9 cellular contexts compared by ENCODE assay signal in genomic region chr2:177758591-177759371, GRCh38.
DNase-seq lines count a peak whose midpoint lies in the region; ATAC-seq, FAIRE-seq and TF ChIP-seq lines count a peak whose summit lies in the region.
"Had no signal": no experiment of that assay in that cellular context is flagged by ENCODE, and none has a peak within 500 bp of the region (broad histone marks: within the 10 kb centered on the region; RNA-seq: fewer than 3 reads in every experiment).

No MANE protein-coding gene starts in this region.

- H3K4me1 Mint-ChIP-seq in activated naive CD4-positive, alpha-beta T cell treated with anti-CD3 and anti-CD28 coated beads for 36 hours (ENCODE audit: low read depth): peaks cover 3% of the 10 kb centered on the region
- H3K4me1 Mint-ChIP-seq in nephron progenitor cell (peaks cover 78% of the 10 kb centered on the region), T-helper 17 cell (peaks cover 7% of the 10 kb centered on the region)
- H3K4me1 Mint-ChIP-seq: activated naive CD8-positive, alpha-beta T cell treated with anti-CD3 and anti-CD28 coated beads, Interleukin-2, amount 10 ng/mL, durations not matched to agents 7 days and 5 days had no signal

- no peak overlapping the region for H3K27ac Mint-ChIP-seq in activated naive CD4-positive, alpha-beta T cell treated with anti-CD3 and anti-CD28 coated beads for 36 hours
- H3K27ac Mint-ChIP-seq in nephron progenitor cell (no peak overlapping the region), T-helper 17 cell (no peak overlapping the region)
- H3K27ac Mint-ChIP-seq: activated naive CD8-positive, alpha-beta T cell treated with anti-CD3 and anti-CD28 coated beads, Interleukin-2, amount 10 ng/mL, durations not matched to agents 7 days and 5 days had no signal

- no peaks in the 10 kb centered on the region for H3K27me3 ChIP-seq in OCI-LY1 (ENCODE audit: insufficient read depth, low read length)

- H2AFZ ChIP-seq in OCI-LY1 (ENCODE audit: low read length): no peak overlapping the region

- 37 to 45% methylated on average over 11 of the region's 11 CpGs for WGBS in lower leg skin, 2 donors

- H3K27me3 Mint-ChIP-seq in activated naive CD4-positive, alpha-beta T cell treated with anti-CD3 and anti-CD28 coated beads for 36 hours (ENCODE audit: low read depth): peaks cover 17% of the 10 kb centered on the region
- H3K27me3 Mint-ChIP-seq in nephron progenitor cell (ENCODE audit: low read depth, poor library complexity) (peaks cover 14% of the 10 kb centered on the region), T-helper 17 cell (peaks cover 78% of the 10 kb centered on the region)

- intact Hi-C loops in activated naive CD4-positive, alpha-beta T cell treated with anti-CD3 and anti-CD28 coated beads for 36 hours (cut with micrococcal nuclease): no loop called here
- intact Hi-C loops in lower leg skin (cut with DNase I; ENCODE audit: low total_unique reads): no loop called here

- H3K9me3 ChIP-seq in OCI-LY1 (ENCODE audit: low read length) (no peaks in the 10 kb centered on the region), T-helper 17 cell (ENCODE audit: control insufficient read depth, low read length, poor library complexity, severe bottlenecking) (no peaks in the 10 kb centered on the region)

- peak; percentile 51 for FAIRE-seq in endometrium (lab: Jason Lieb, UNC)

- no peak overlapping the region for H3K4me2 ChIP-seq in OCI-LY1 (ENCODE audit: low read length)

- no peaks in the 10 kb centered on the region for H3K4me1 ChIP-seq in OCI-LY1 (ENCODE audit: insufficient read depth, low read length, severe bottlenecking)

- no peak overlapping the region for H3K9ac ChIP-seq in OCI-LY1 (ENCODE audit: low read length)

- TF ChIP-seq POLR2A in lower leg skin (IDR thresholded peaks at IDR 0.05): no peak

- peak; percentile 18; the same call in 1 of the 2 replicates for TF ChIP-seq CTCF in OCI-LY1 (IDR thresholded peaks at IDR 0.05; ENCODE audit: low read length)
- peak; percentile 66 for TF ChIP-seq CTCF in nephron progenitor cell (IDR thresholded peaks at IDR 0.05)
- no peak for TF ChIP-seq CTCF in lower leg skin (IDR thresholded peaks at IDR 0.05)

- H3K36me3 Mint-ChIP-seq in activated naive CD4-positive, alpha-beta T cell treated with anti-CD3 and anti-CD28 coated beads for 36 hours (ENCODE audit: low read depth): no peaks in the 10 kb centered on the region
- H3K36me3 Mint-ChIP-seq in nephron progenitor cell (ENCODE audit: low read depth) (no peaks in the 10 kb centered on the region), T-helper 17 cell (ENCODE audit: low read depth) (peaks cover 9% of the 10 kb centered on the region)
- H3K36me3 Mint-ChIP-seq: activated naive CD8-positive, alpha-beta T cell treated with anti-CD3 and anti-CD28 coated beads, Interleukin-2, amount 10 ng/mL, durations not matched to agents 7 days and 5 days had no signal

- DNase-seq in activated naive CD4-positive, alpha-beta T cell treated with anti-CD3 and anti-CD28 coated beads for 36 hours: peak; percentile 31
- no peak for DNase-seq in activated naive CD4-positive, alpha-beta T cell (lab: John Stamatoyannopoulos, UW)
- DNase-seq in nephron progenitor cell (peak; percentile 68), lower leg skin (ENCODE audit: low spot score in 2 of 2) (no peak), T-helper 17 cell (no peak)
- DNase-seq in activated CD8-positive, alpha-beta memory T cell treated with anti-CD3 and anti-CD28 coated beads, Interleukin-2, amount 50 U/mL, for 48 hours: no peak
- DNase-seq: activated naive CD8-positive, alpha-beta T cell treated with anti-CD3 and anti-CD28 coated beads, Interleukin-2, amount 10 ng/mL, durations not matched to agents 7 days and 5 days had no signal

- ATAC-seq in T-helper 17 cell: no peak

- no peaks in the 10 kb centered on the region for H3K36me3 ChIP-seq in OCI-LY1 (ENCODE audit: insufficient read depth, low read length)

- CTCF ChIA-PET in activated naive CD4-positive, alpha-beta T cell treated with anti-CD3 and anti-CD28 coated beads for 36 hours (lab: Charles Lee): interaction anchor here (0.6 to 1.7 kb wide), 3 partner anchors 28 to 424 kb away, joined by 3 to 6 read pairs (median 4); no protein-coding TSS in a partner anchor

- H3K9me3 Mint-ChIP-seq in activated naive CD4-positive, alpha-beta T cell treated with anti-CD3 and anti-CD28 coated beads for 36 hours: no peaks in the 10 kb centered on the region
- H3K9me3 Mint-ChIP-seq in nephron progenitor cell: no peaks in the 10 kb centered on the region
- H3K9me3 Mint-ChIP-seq: activated naive CD8-positive, alpha-beta T cell treated with anti-CD3 and anti-CD28 coated beads, Interleukin-2, amount 10 ng/mL, durations not matched to agents 7 days and 5 days had no signal

- no peaks in the 10 kb centered on the region for H3K9me2 ChIP-seq in OCI-LY1 (ENCODE audit: low read depth, low read length)

- H3K4me3 Mint-ChIP-seq in activated naive CD4-positive, alpha-beta T cell treated with anti-CD3 and anti-CD28 coated beads for 36 hours: no peak overlapping the region
- no peak overlapping the region for H3K4me3 Mint-ChIP-seq in nephron progenitor cell
- no peak overlapping the region for H3K4me3 Mint-ChIP-seq in T-helper 17 cell
- H3K4me3 Mint-ChIP-seq: activated naive CD8-positive, alpha-beta T cell treated with anti-CD3 and anti-CD28 coated beads, Interleukin-2, amount 10 ng/mL, durations not matched to agents 7 days and 5 days had no signal

- H3F3A ChIP-seq in OCI-LY1 (ENCODE audit: insufficient read depth, low read length): no peaks in the 10 kb centered on the region

- no peaks in the 10 kb centered on the region for H4K20me1 ChIP-seq in OCI-LY1 (ENCODE audit: insufficient read depth, low read length)

- no peak overlapping the region for H3K27ac ChIP-seq in OCI-LY1 (ENCODE audit: low read depth, low read length, poor library complexity, severe bottlenecking)

- no peaks in the 10 kb centered on the region for H3K79me2 ChIP-seq in OCI-LY1 (ENCODE audit: insufficient read depth, low read length)

- no peak overlapping the region for H3K4me3 ChIP-seq in OCI-LY1 (ENCODE audit: low read depth, low read length, poor library complexity, severe bottlenecking)
- no peak overlapping the region for H3K4me3 ChIP-seq in lower leg skin (ENCODE audit: low read depth, poor library complexity, severe bottlenecking)

Comparison
In these comparisons a context has a peak if more than half of its experiments do, and no peak if none do; other contexts are left out.
1. DNase-seq: peak in activated naive CD4-positive, alpha-beta T cell treated with anti-CD3 and anti-CD28 coated beads for 36 hours (single experiment) and nephron progenitor cell (single experiment); none in activated naive CD4-positive, alpha-beta T cell (0 of 4), lower leg skin (0 of 2), activated CD8-positive, alpha-beta memory T cell treated with anti-CD3 and anti-CD28 coated beads, Interleukin-2, amount 50 U/mL, for 48 hours (single experiment) and T-helper 17 cell (0 of 3).
2. CTCF ChIP-seq: peak in OCI-LY1 (single experiment) and nephron progenitor cell (single experiment); none in lower leg skin (0 of 3).